ENCODE assay signal across 15 cellular contexts in the genomic region with DNA sequence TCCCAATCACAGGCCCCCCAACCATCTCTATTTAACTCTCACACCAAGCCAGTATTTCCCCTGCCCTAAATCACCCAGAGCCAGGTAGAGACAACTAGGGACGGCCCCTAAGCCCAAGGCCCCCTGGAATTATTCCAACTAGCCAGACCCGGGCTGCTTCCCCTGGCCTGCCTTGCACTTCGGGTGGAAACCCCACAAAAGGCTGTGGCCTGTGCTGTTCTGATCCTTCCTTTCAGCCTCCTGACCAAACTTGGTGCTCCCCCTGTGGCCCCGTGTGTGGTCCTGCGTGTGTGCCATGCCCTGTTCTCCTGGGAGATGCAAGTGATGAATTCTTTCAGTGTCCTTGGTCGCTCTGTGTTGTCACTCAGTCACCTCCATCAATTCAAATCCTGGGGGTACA. TPM values are rescaled to one million over a fixed set of nuclear protein-coding genes. Genes with fewer than 3 reads are reported as not detected.
DNase-seq lines count a peak whose midpoint lies in the region; ATAC-seq and TF ChIP-seq lines count a peak whose summit lies in the region.
"Had no signal": no experiment of that assay in that cellular context is flagged by ENCODE, and none has a peak within 500 bp of the region (broad histone marks: within the 10 kb centered on the region; RNA-seq: fewer than 3 reads in every experiment).

No MANE protein-coding gene starts in this region.

- H3K27me3 ChIP-seq in MM.1S (replicated peaks; ENCODE audit: insufficient read depth, low read length) (no peaks in the 10 kb centered on the region), endodermal cell (ENCODE audit: control insufficient read depth, insufficient read depth, low read length, poor library complexity, severe bottlenecking) (peaks cover 5% of the 10 kb centered on the region), smooth muscle cell (ENCODE audit: low read depth) (no peaks in the 10 kb centered on the region)
- H3K27me3 ChIP-seq: cardiac muscle cell, uterus had no signal

- no peaks in the 10 kb centered on the region for H3K27me3 Mint-ChIP-seq in activated T-cell treated with anti-CD3 and anti-CD28 coated beads, Interleukin-2, amount 50 U/mL, for 72 hours (ENCODE audit: low read depth)
- H3K27me3 Mint-ChIP-seq in endodermal cell (ENCODE audit: insufficient read depth), result peaks cover 11% of the 10 kb centered on the region
- H3K27me3 Mint-ChIP-seq: stimulated activated naive CD8-positive, alpha-beta T cell treated with anti-CD3 and anti-CD28 coated beads, Interleukin-15, Interleukin-2, amounts not matched to agents 100 ng/mL and 50 ng/mL, for 24 hours had no signal

- no peaks in the 10 kb centered on the region for H3F3A ChIP-seq in MM.1S (ENCODE audit: insufficient read depth, low read length)
- no peaks in the 10 kb centered on the region for H3F3A ChIP-seq in smooth muscle cell (ENCODE audit: low read depth)

- H3K4me1 Mint-ChIP-seq in activated T-cell treated with anti-CD3 and anti-CD28 coated beads, Interleukin-2, amount 50 U/mL, for 72 hours (ENCODE audit: low read depth), result peaks cover 16% of the 10 kb centered on the region
- peaks cover 20% of the 10 kb centered on the region for H3K4me1 Mint-ChIP-seq in endodermal cell

- H3K27ac Mint-ChIP-seq in activated T-cell treated with anti-CD3 and anti-CD28 coated beads, Interleukin-2, amount 50 U/mL, for 72 hours, result peak overlapping the region; percentile 82
- H3K27ac Mint-ChIP-seq in endodermal cell, result no peak overlapping the region

- no peaks in the 10 kb centered on the region for H3K9me2 ChIP-seq in MM.1S (replicated peaks; ENCODE audit: insufficient read depth, low read length)

- no peaks in the 10 kb centered on the region for H3K4me1 ChIP-seq in MM.1S (ENCODE audit: low read length)
- H3K4me1 ChIP-seq in endodermal cell (ENCODE audit: control insufficient read depth, insufficient read depth, low read length), result peaks cover 3% of the 10 kb centered on the region
- peaks cover 5% of the 10 kb centered on the region for H3K4me1 ChIP-seq in smooth muscle cell (ENCODE audit: low read depth)
- H3K4me1 ChIP-seq: prostate gland, uterus had no signal

- H3K36me3 Mint-ChIP-seq in activated T-cell treated with anti-CD3 and anti-CD28 coated beads, Interleukin-2, amount 50 U/mL, for 72 hours (ENCODE audit: insufficient read depth in 2 of 2), result no peaks in the 10 kb centered on the region
- no peaks in the 10 kb centered on the region for H3K36me3 Mint-ChIP-seq in endodermal cell (ENCODE audit: low read depth)

- no peaks in the 10 kb centered on the region for H3K9me3 Mint-ChIP-seq in activated T-cell treated with anti-CD3 and anti-CD28 coated beads, Interleukin-2, amount 50 U/mL, for 72 hours
- no peaks in the 10 kb centered on the region for H3K9me3 Mint-ChIP-seq in endodermal cell
- H3K9me3 Mint-ChIP-seq: stimulated activated naive CD8-positive, alpha-beta T cell treated with anti-CD3 and anti-CD28 coated beads, Interleukin-15, Interleukin-2, amounts not matched to agents 100 ng/mL and 50 ng/mL, for 24 hours; T-helper 1 cell treated with Interleukin-12 subunit alpha and Interleukin-12 subunit beta and Interleukin-4 antibody, amounts not matched to agents 30 μg/mL and 1 μg/mL, for 36 hours had no signal

- no peak for DNase-seq in activated T-cell treated with anti-CD3 and anti-CD28 coated beads, Interleukin-2, amount 50 U/mL, for 72 hours
- DNase-seq in activated T-cell treated with anti-CD3 and anti-CD28 coated beads, Interleukin-2, amount 50 U/mL, for 48 hours, result no peak
- DNase-seq in MM.1S (no peak), endodermal cell (peak; percentile 52), smooth muscle cell (lab: John Stamatoyannopoulos, UW; ENCODE audit: unreplicated experiment) (no peak), dermis blood vessel endothelial cell (no peak)

- H3K27ac ChIP-seq in MM.1S (ENCODE audit: low read length) (no peak overlapping the region), endodermal cell (ENCODE audit: low read depth, low read length) (no peak overlapping the region), smooth muscle cell (ENCODE audit: low read depth) (no peak overlapping the region)
- H3K27ac ChIP-seq: cardiac muscle cell had no signal

- TF ChIP-seq CTCF in MM.1S (IDR thresholded peaks at IDR 0.05; ENCODE audit: low read length) (no peak), endodermal cell (conservative IDR thresholded peaks at IDR 0.05) (no peak), smooth muscle cell (IDR thresholded peaks at IDR 0.05; ENCODE audit: borderline replicate concordance, insufficient read depth, poor library complexity, severe bottlenecking) (no peak)

- H3K4me3 ChIP-seq in MM.1S (ENCODE audit: low read length), result no peak overlapping the region
- H3K4me3 ChIP-seq in endodermal cell (ENCODE audit: low read length), result no peak overlapping the region
- H3K4me3 ChIP-seq in smooth muscle cell, result no peak overlapping the region
- H3K4me3 ChIP-seq: cardiac muscle cell, prostate gland, uterus had no signal

- no peak overlapping the region for H3K4me3 Mint-ChIP-seq in activated T-cell treated with anti-CD3 and anti-CD28 coated beads, Interleukin-2, amount 50 U/mL, for 72 hours
- H3K4me3 Mint-ChIP-seq in endodermal cell, result no peak overlapping the region
- H3K4me3 Mint-ChIP-seq: stimulated activated naive CD8-positive, alpha-beta T cell treated with anti-CD3 and anti-CD28 coated beads, Interleukin-15, Interleukin-2, amounts not matched to agents 100 ng/mL and 50 ng/mL, for 24 hours had no signal

- ATAC-seq in activated T-cell treated with anti-CD3 and anti-CD28 coated beads, Interleukin-2, amount 50 U/mL, for 72 hours (replicated peaks in 1 of 2), result no peak
- no peak for ATAC-seq in GM21786 (IDR thresholded peaks at IDR 0.05; ENCODE audit: unreplicated experiment)
- no peak for ATAC-seq in GM21447 (IDR thresholded peaks at IDR 0.05; ENCODE audit: unreplicated experiment)

- H3K9ac ChIP-seq in MM.1S (ENCODE audit: low read length), result no peak overlapping the region
- H3K9ac ChIP-seq in endodermal cell (ENCODE audit: extremely low read depth, low read length, poor library complexity, severe bottlenecking), result no peak overlapping the region
- H3K9ac ChIP-seq in smooth muscle cell (ENCODE audit: low read depth), result no peak overlapping the region

- H3K4me2 ChIP-seq in MM.1S (ENCODE audit: low read depth, low read length) (no peak overlapping the region), smooth muscle cell (no peak overlapping the region)

- H3K79me2 ChIP-seq in MM.1S (ENCODE audit: low read length) (no peaks in the 10 kb centered on the region), smooth muscle cell (ENCODE audit: low read depth) (no peaks in the 10 kb centered on the region)

- H3K9me3 ChIP-seq in MM.1S (replicated peaks; ENCODE audit: insufficient read depth, low read length) (no peaks in the 10 kb centered on the region), endodermal cell (ENCODE audit: control insufficient read depth, low read length) (no peaks in the 10 kb centered on the region), smooth muscle cell (replicated peaks; ENCODE audit: low read depth) (no peaks in the 10 kb centered on the region)
- H3K9me3 ChIP-seq: prostate gland, uterus had no signal

- H2AFZ ChIP-seq in MM.1S (ENCODE audit: low read length) (peak overlapping the region; percentile 65; the same call in 1 of the 2 replicates), smooth muscle cell (ENCODE audit: low read depth) (peak overlapping the region; percentile 85)

- no peaks in the 10 kb centered on the region for H3K36me3 ChIP-seq in MM.1S (replicated peaks; ENCODE audit: insufficient read depth, low read length)
- H3K36me3 ChIP-seq in endodermal cell (ENCODE audit: control insufficient read depth, insufficient read depth, low read length), result no peaks in the 10 kb centered on the region
- no peaks in the 10 kb centered on the region for H3K36me3 ChIP-seq in smooth muscle cell (ENCODE audit: low read depth)
- H3K36me3 ChIP-seq: cardiac muscle cell, prostate gland, uterus had no signal

- WGBS in endodermal cell (ENCODE audit: insufficient coverage in 1 of 2, insufficient read length in 1 of 2), 2 experiments, result 83 to 90% methylated on average over 4 to 5 of the region's 6 CpGs
- 89% methylated on average over 6 of the region's 6 CpGs for WGBS in smooth muscle cell (ENCODE audit: low lambda C conversion rate)

- no peaks in the 10 kb centered on the region for H4K20me1 ChIP-seq in MM.1S (ENCODE audit: insufficient read depth, low read length)
- no peaks in the 10 kb centered on the region for H4K20me1 ChIP-seq in smooth muscle cell (ENCODE audit: low read depth)

RNA-seq across cellular contexts. Expression of a gene that starts 14.9 kb away (rescaled TPM):
- total RNA-seq in activated T-cell treated with anti-CD3 and anti-CD28 coated beads, Interleukin-2, amount 50 U/mL, for 72 hours, result 1 to 10 TPM; 1.3 to 7.4 TPM
- total RNA-seq in endodermal cell, result not detected
- not detected for polyA plus RNA-seq in endodermal cell (2013, experiment 1 of 2)
- not detected for polyA plus RNA-seq in endodermal cell (2013, experiment 2 of 2)
- not detected in 2 replicates for total RNA-seq in smooth muscle cell
- not detected in 2 replicates for polyA plus RNA-seq in smooth muscle cell
- total RNA-seq in dermis blood vessel endothelial cell, result not detected in 2 replicates
- total RNA-seq: cardiac muscle cell, left cardiac atrium, prostate gland, Right ventricle myocardium superior, uterus had no signal
- polyA plus RNA-seq: cardiac muscle cell had no signal

RNA-seq across cellular contexts. Expression of a gene that starts 27.7 kb away (rescaled TPM):
- 10 to 100 TPM; 39.6 to 49.7 TPM for total RNA-seq in activated T-cell treated with anti-CD3 and anti-CD28 coated beads, Interleukin-2, amount 50 U/mL, for 72 hours
- total RNA-seq in endodermal cell (10 to 100 TPM; 77.5 to 87.1 TPM), smooth muscle cell (36.6 and 39.5 TPM in 2 replicates), dermis blood vessel endothelial cell (70.5 and 92.1 TPM in 2 replicates)
- polyA plus RNA-seq in endodermal cell (2013, experiment 1 of 2), result 74.2 TPM
- 64.5 TPM for polyA plus RNA-seq in endodermal cell (2013, experiment 2 of 2)
- polyA plus RNA-seq in smooth muscle cell, result 58.1 and 67.4 TPM in 2 replicates

RNA-seq across cellular contexts. Expression of a gene that starts 27.8 kb away (rescaled TPM):
- 10 to 100 TPM; 31.4 to 35.2 TPM for total RNA-seq in activated T-cell treated with anti-CD3 and anti-CD28 coated beads, Interleukin-2, amount 50 U/mL, for 72 hours
- total RNA-seq in endodermal cell (10 to 100 TPM; 34.5 to 38.2 TPM), smooth muscle cell (34.7 and 38.1 TPM in 2 replicates), dermis blood vessel endothelial cell (55.1 and 58.7 TPM in 2 replicates)
- 43.2 TPM for polyA plus RNA-seq in endodermal cell (2013, experiment 1 of 2)
- 38.7 TPM for polyA plus RNA-seq in endodermal cell (2013, experiment 2 of 2)
- polyA plus RNA-seq in smooth muscle cell, result 59.7 and 62.1 TPM in 2 replicates

RNA-seq across cellular contexts. Expression of a gene that starts 43.0 kb away (rescaled TPM):
- total RNA-seq in activated T-cell treated with anti-CD3 and anti-CD28 coated beads, Interleukin-2, amount 50 U/mL, for 72 hours, result 10 to 100 TPM; 65.7 to 67.5 TPM
- total RNA-seq in endodermal cell (10 to 100 TPM; 72.0 to 88.3 TPM), smooth muscle cell (60.9 and 90.0 TPM in 2 replicates), dermis blood vessel endothelial cell (106 and 118 TPM in 2 replicates)
- polyA plus RNA-seq in endodermal cell (2013, experiment 1 of 2), result 85.1 TPM
- 81.8 TPM for polyA plus RNA-seq in endodermal cell (2013, experiment 2 of 2)
- polyA plus RNA-seq in smooth muscle cell, result 58.0 and 67.3 TPM in 2 replicates

RNA-seq across cellular contexts. Expression of a gene that starts 47.2 kb away (rescaled TPM):
- total RNA-seq in activated T-cell treated with anti-CD3 and anti-CD28 coated beads, Interleukin-2, amount 50 U/mL, for 72 hours, result not detected
- total RNA-seq in endodermal cell (1 to 10 TPM in 1 of 2 donors, under 1 TPM in 1; 0.18 to 1.0 TPM), smooth muscle cell (2.2 and 4.0 TPM in 2 replicates), dermis blood vessel endothelial cell (3.3 and 31.7 TPM in 2 replicates)
- polyA plus RNA-seq in endodermal cell (2013, experiment 1 of 2), result 5.5 TPM
- polyA plus RNA-seq in endodermal cell (2013, experiment 2 of 2), result 6.3 TPM
- 2.8 and 5.4 TPM in 2 replicates for polyA plus RNA-seq in smooth muscle cell
